ENCODE assay signal across 10 cellular contexts in the genomic region with DNA sequence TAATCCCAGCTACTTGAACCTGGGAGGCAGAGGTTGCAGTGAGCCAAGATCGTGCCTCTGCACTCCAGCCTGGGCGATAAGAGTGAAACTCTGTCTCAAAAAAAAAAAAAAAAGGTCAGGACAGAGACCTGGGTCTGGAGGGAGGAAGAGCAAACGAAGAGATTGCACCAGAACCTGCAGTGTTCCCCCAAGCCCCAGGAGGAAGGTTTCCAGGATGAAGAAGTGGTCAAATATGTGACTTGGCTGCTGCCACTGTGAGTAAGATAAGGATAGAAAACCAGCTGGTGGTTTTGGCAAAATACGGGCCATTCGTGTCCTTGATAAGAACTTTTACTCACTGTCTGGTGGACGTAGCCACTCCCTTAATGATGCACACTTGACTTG. TPM values are rescaled to one million over a fixed set of nuclear protein-coding genes. Genes with fewer than 3 reads are reported as not detected.
DNase-seq lines count a peak whose midpoint lies in the region; ATAC-seq and TF ChIP-seq lines count a peak whose summit lies in the region.
"Had no signal": no experiment of that assay in that cellular context is flagged by ENCODE, and none has a peak within 500 bp of the region (broad histone marks: within the 10 kb centered on the region; RNA-seq: fewer than 3 reads in every experiment).

No MANE protein-coding gene starts in this region.

- no peak overlapping the region for H3K4me3 Mint-ChIP-seq in effector memory CD8-positive, alpha-beta T cell
- H3K4me3 Mint-ChIP-seq: activated B cell treated with CpG ODN at 0.5 μM for 24 hours had no signal

- H3K27me3 ChIP-seq in gastrocnemius medialis, result no peaks in the 10 kb centered on the region
- H3K27me3 ChIP-seq: colonic mucosa had no signal

- in situ Hi-C loops in gastrocnemius medialis (cut with MboI; ENCODE audit: low sequenced_read_pairs in 4 of 4), result no loop called here

- no peak for TF ChIP-seq POLR2A in gastrocnemius medialis (IDR thresholded peaks at IDR 0.05)

- DNase-seq in GM04503 (ENCODE audit: low read depth) (peak; percentile 45), RPMI7951 (ENCODE audit: low read depth) (peak; percentile 94), epithelial cell of prostate (ENCODE audit: low read depth, low spot score) (no peak), gastrocnemius medialis (no peak), NCI-H69 (lab: John Stamatoyannopoulos, UW) (no peak)
- no peak for DNase-seq in effector memory CD8-positive, alpha-beta T cell
- DNase-seq: activated B cell treated with CpG ODN at 0.5 μM for 24 hours, colonic mucosa, NCI-H1436 had no signal

- no peak overlapping the region for H3K4me3 ChIP-seq in gastrocnemius medialis
- H3K4me3 ChIP-seq: colonic mucosa had no signal

- H3K36me3 Mint-ChIP-seq in effector memory CD8-positive, alpha-beta T cell (ENCODE audit: insufficient read depth), result no peaks in the 10 kb centered on the region

- peak; percentile 69 to 72 for ATAC-seq in gastrocnemius medialis
- ATAC-seq in GM19324 (IDR thresholded peaks at IDR 0.05; ENCODE audit: low FRiP score, unreplicated experiment), result no peak
- no peak for ATAC-seq in effector memory CD8-positive, alpha-beta T cell (replicated peaks)

- no peaks in the 10 kb centered on the region for H3K36me3 ChIP-seq in gastrocnemius medialis
- H3K36me3 ChIP-seq: colonic mucosa had no signal

- no peaks in the 10 kb centered on the region for H3K4me1 ChIP-seq in gastrocnemius medialis
- H3K4me1 ChIP-seq: colonic mucosa had no signal

- no peak overlapping the region for H3K27ac Mint-ChIP-seq in effector memory CD8-positive, alpha-beta T cell
- H3K27ac Mint-ChIP-seq: activated B cell treated with CpG ODN at 0.5 μM for 24 hours had no signal

- H3K4me1 Mint-ChIP-seq in effector memory CD8-positive, alpha-beta T cell (ENCODE audit: low read depth in 2 of 2), result no peaks in the 10 kb centered on the region
- H3K4me1 Mint-ChIP-seq: activated B cell treated with CpG ODN at 0.5 μM for 24 hours had no signal

- peaks cover 5 to 32% of the 10 kb centered on the region in 2 donors for H3K27me3 Mint-ChIP-seq in effector memory CD8-positive, alpha-beta T cell

- H3K9me3 Mint-ChIP-seq in effector memory CD8-positive, alpha-beta T cell, result no peaks in the 10 kb centered on the region
- H3K9me3 Mint-ChIP-seq: activated B cell treated with CpG ODN at 0.5 μM for 24 hours had no signal

- no peaks in the 10 kb centered on the region for H3K9me3 ChIP-seq in gastrocnemius medialis
- H3K9me3 ChIP-seq: colonic mucosa had no signal

- intact Hi-C loops in gastrocnemius medialis (cut with DNase I; ENCODE audit: low total_unique reads), result no loop called here

- no peak for TF ChIP-seq CTCF in gastrocnemius medialis (IDR thresholded peaks at IDR 0.05 in 4 of 5, conservative IDR thresholded peaks at IDR 0.05 in 1 of 5)

- H3K27ac ChIP-seq in epithelial cell of prostate, result peak overlapping the region; percentile 33
- peak overlapping the region in 2 of 4 donors; percentile 18 to 28 for H3K27ac ChIP-seq in gastrocnemius medialis
- H3K27ac ChIP-seq: colonic mucosa had no signal

RNA-seq across cellular contexts. Expression of a gene that starts 42.2 kb away (rescaled TPM):
- total RNA-seq in RPMI7951 (2014; rRNA removed; shearing (Covaris generic)), result not detected in 2 replicates
- total RNA-seq in gastrocnemius medialis, result under 1 TPM in 1 of 4 donors, not detected in 3; 0.20 TPM

RNA-seq across cellular contexts. Expression of a gene that starts 52.5 kb away (rescaled TPM):
- total RNA-seq in RPMI7951 (2014; rRNA removed; shearing (Covaris generic)), result 8.4 and 10.3 TPM in 2 replicates
- total RNA-seq in gastrocnemius medialis, result 10 to 100 TPM in 2 of 4 donors, 1 to 10 TPM in 2; 2.5 to 20.2 (median 7.4) TPM

Comparison
In these comparisons a context has a peak if more than half of its experiments do, and no peak if none do; other contexts are left out.
1. DNase-seq: peak in GM04503 (single experiment) and RPMI7951 (single experiment); none in epithelial cell of prostate (single experiment), gastrocnemius medialis (0 of 2), effector memory CD8-positive, alpha-beta T cell (0 of 3) and NCI-H69 (single experiment).
2. ATAC-seq: peak in gastrocnemius medialis (2 of 2); none in GM19324 (single experiment) and effector memory CD8-positive, alpha-beta T cell (single experiment).